ENCODE assay signal across 8 cellular contexts in genomic region chr6:77466055-77467028, GRCh38. TPM values are rescaled to one million over a fixed set of nuclear protein-coding genes. Genes with fewer than 3 reads are reported as not detected.
A peak's percentile ranks its signal among the peaks of the same experiment; 100 is the strongest.
DNase-seq lines count a peak whose midpoint lies in the region; ATAC-seq and TF ChIP-seq lines count a peak whose summit lies in the region.

No MANE protein-coding gene starts in this region.

- peak overlapping the region; percentile 44 for H3K18ac ChIP-seq in mesendoderm (ENCODE audit: low read length)

- H3K27ac Mint-ChIP-seq in T-cell (peak overlapping the region in 1 of 2 donors; percentile 9), endothelial cell (ENCODE audit: unreplicated experiment) (peak overlapping the region; percentile 39)

- H3K4me1 ChIP-seq in mesendoderm (ENCODE audit: control insufficient read depth, low read depth, low read length): no peaks in the 10 kb centered on the region
- peaks cover 4 to 36% (median 12%) of the 10 kb centered on the region in 4 donors for H3K4me1 ChIP-seq in upper lobe of left lung

- H3K4me3 Mint-ChIP-seq in T-cell: peak overlapping the region; percentile 65 to 84 (median 73)
- peak overlapping the region; percentile 90 for H3K4me3 Mint-ChIP-seq in endothelial cell (ENCODE audit: unreplicated experiment)

- H4K5ac ChIP-seq in mesendoderm (ENCODE audit: low read length): no peak overlapping the region

- H3K27me3 ChIP-seq in mesendoderm (ENCODE audit: insufficient read depth, low read length, poor library complexity) (peaks cover 4% of the 10 kb centered on the region), upper lobe of left lung (peaks cover 0 to 37% (median 16%) of the 10 kb centered on the region in 4 donors)

- DNase-seq in DMS53 treated with DMSO at 0.1 percent for 48 hours (lab: John Stamatoyannopoulos, UW; ENCODE audit: unreplicated experiment): peak; percentile 51
- DNase-seq in T-cell: no peak
- DNase-seq in endothelial cell (ENCODE audit: low spot score): peak; percentile 75
- DNase-seq in mesendoderm: peak; percentile 85
- peak in 1 of 2 donors; percentile 47 for DNase-seq in upper lobe of left lung
- DNase-seq in NCI-H345 treated with DMSO at 0.1 percent for 48 hours (lab: John Stamatoyannopoulos, UW; ENCODE audit: unreplicated experiment): no peak

- H3K27me3 Mint-ChIP-seq in T-cell: peaks cover 45 to 52% of the 10 kb centered on the region in 2 donors
- H3K27me3 Mint-ChIP-seq in endothelial cell (ENCODE audit: unreplicated experiment): peaks cover 33% of the 10 kb centered on the region

- no peaks in the 10 kb centered on the region for H3K79me1 ChIP-seq in mesendoderm (ENCODE audit: low read length)

- ATAC-seq in GM19372 (IDR thresholded peaks at IDR 0.05; ENCODE audit: low read depth, unreplicated experiment): peak; percentile 85
- ATAC-seq in HG03342 (IDR thresholded peaks at IDR 0.05; ENCODE audit: unreplicated experiment): peak; percentile 81
- ATAC-seq in T-cell (replicated peaks in 1 of 4): peak; percentile 37 to 46 (median 43)
- ATAC-seq in upper lobe of left lung (ENCODE audit: low FRiP score in 2 of 2): peak; percentile 76 to 78

- H3K4me2 ChIP-seq in mesendoderm (ENCODE audit: low read length): peak overlapping the region; percentile 88

- H3K36me3 Mint-ChIP-seq in T-cell (no peaks in the 10 kb centered on the region), endothelial cell (ENCODE audit: low read depth, unreplicated experiment) (no peaks in the 10 kb centered on the region)

- H3K4ac ChIP-seq in mesendoderm (ENCODE audit: low read depth, low read length): peak overlapping the region; percentile 56

- H2BK5ac ChIP-seq in mesendoderm (ENCODE audit: low read length): no peak overlapping the region

- TF ChIP-seq CTCF in endothelial cell (IDR thresholded peaks at IDR 0.05; ENCODE audit: unreplicated experiment): peak; percentile 22
- peak in 4 of 6 experiments; percentile 25 to 33 (median 26) for TF ChIP-seq CTCF in upper lobe of left lung (IDR thresholded peaks at IDR 0.05)

- CTCF ChIA-PET in T-cell (lab: Charles Lee): interaction anchor here in 1 of 2 donors (1.1 kb wide), 1 partner anchor 9 kb away, joined by 3 read pairs; no protein-coding TSS in a partner anchor

- no peak for TF ChIP-seq POLR2A in upper lobe of left lung (IDR thresholded peaks at IDR 0.05)

- WGBS in mesendoderm (ENCODE audit: extremely low coverage, insufficient coverage, low lambda C conversion rate): no CpG with 5 or more reads among the region's 36 CpGs
- 2 to 4% methylated on average over 36 of the region's 36 CpGs for WGBS in upper lobe of left lung, 2 donors

- no peak overlapping the region for H2BK15ac ChIP-seq in mesendoderm (replicated peaks; ENCODE audit: low read depth)

- peak overlapping the region; percentile 80 for H3K56ac ChIP-seq in mesendoderm (ENCODE audit: low read length)

- H3K79me2 ChIP-seq in mesendoderm (ENCODE audit: control insufficient read depth, insufficient read depth, low read length): no peaks in the 10 kb centered on the region

- H3K9me3 Mint-ChIP-seq in T-cell (no peaks in the 10 kb centered on the region), endothelial cell (ENCODE audit: unreplicated experiment) (no peaks in the 10 kb centered on the region)

- H3K36me3 ChIP-seq in mesendoderm (ENCODE audit: control insufficient read depth, insufficient read depth, low read length) (no peaks in the 10 kb centered on the region), upper lobe of left lung (no peaks in the 10 kb centered on the region)

- peak overlapping the region; percentile 75 for H3K9ac ChIP-seq in mesendoderm (ENCODE audit: low read length)

- H3K4me3 ChIP-seq in mesendoderm (ENCODE audit: low read length): peak overlapping the region; percentile 48
- H3K4me3 ChIP-seq in upper lobe of left lung: peak overlapping the region in 3 of 4 donors; percentile 44 to 57 (median 52)

- POLR2A ChIA-PET in T-cell (lab: Charles Lee): no interaction called here

- H2BK120ac ChIP-seq in mesendoderm (ENCODE audit: low read depth, low read length): no peak overlapping the region

- H3K9me3 ChIP-seq in upper lobe of left lung: no peaks in the 10 kb centered on the region

- no peak overlapping the region for H4K8ac ChIP-seq in mesendoderm (ENCODE audit: low read depth, low read length)

- TF ChIP-seq EP300 in upper lobe of left lung (IDR thresholded peaks at IDR 0.05): no peak

- no peak overlapping the region for H2AK5ac ChIP-seq in mesendoderm (ENCODE audit: low read length)

- H3K23ac ChIP-seq in mesendoderm (ENCODE audit: low read length): no peak overlapping the region

- H3K27ac ChIP-seq in mesendoderm (ENCODE audit: low read depth, low read length): no peak overlapping the region
- H3K27ac ChIP-seq in upper lobe of left lung: peak overlapping the region in 1 of 4 donors; percentile 7

- H3K4me1 Mint-ChIP-seq in T-cell (peaks cover 23 to 29% (median 26%) of the 10 kb centered on the region in 3 donors), endothelial cell (ENCODE audit: unreplicated experiment) (peaks cover 20% of the 10 kb centered on the region)

RNA-seq across cellular contexts. Expression of gene HTR1B, which starts 3.1 kb away (rescaled TPM):
- total RNA-seq in T-cell (under 1 TPM in 1 of 5 donors, not detected in 4; 0.12 TPM), endothelial cell (ENCODE audit: unreplicated experiment) (0.33 TPM), upper lobe of left lung (under 1 TPM in 1 of 6 donors, not detected in 5; 0.57 TPM)
- 0.38 TPM for polyA plus RNA-seq in mesendoderm (2013, experiment 1 of 2)
- 0.42 TPM for polyA plus RNA-seq in mesendoderm (2013, experiment 2 of 2)

Comparison
In these comparisons a context has a peak if more than half of its experiments do, and no peak if none do; other contexts are left out.
1. DNase-seq: peak in DMS53 treated with DMSO at 0.1 percent for 48 hours (single experiment), endothelial cell (single experiment) and mesendoderm (single experiment); none in T-cell (0 of 34) and NCI-H345 treated with DMSO at 0.1 percent for 48 hours (single experiment).
2. Peak in every context shown above with its lines, with median percentiles within 50 percentile points of each other: ATAC-seq.